Comparison of ENCODE assay signal across 1 cellular context in genomic region chr19:8343483-8343844, GRCh38.
TF ChIP-seq lines count a peak whose summit lies in the region.

No MANE protein-coding gene starts in this region.

TF ChIP-seq in K562, 482 proteins besides CTCF, POLR2A, EP300 and RAD21 (continued from another document):
- TF ChIP-seq, protein P1, sequence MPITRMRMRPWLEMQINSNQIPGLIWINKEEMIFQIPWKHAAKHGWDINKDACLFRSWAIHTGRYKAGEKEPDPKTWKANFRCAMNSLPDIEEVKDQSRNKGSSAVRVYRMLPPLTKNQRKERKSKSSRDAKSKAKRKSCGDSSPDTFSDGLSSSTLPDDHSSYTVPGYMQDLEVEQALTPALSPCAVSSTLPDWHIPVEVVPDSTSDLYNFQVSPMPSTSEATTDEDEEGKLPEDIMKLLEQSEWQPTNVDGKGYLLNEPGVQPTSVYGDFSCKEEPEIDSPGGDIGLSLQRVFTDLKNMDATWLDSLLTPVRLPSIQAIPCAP (CRISPR knock-in tag; IDR thresholded peaks at IDR 0.05; ENCODE audit: borderline replicate concordance) = no peak
- TF ChIP-seq PHF8 (IDR thresholded peaks at IDR 0.05; ENCODE audit: borderline replicate concordance, low read length) (0 out of 2 replicates have a peak, but pooled peaks have one; percentile 2), NRF1 (conservative IDR thresholded peaks at IDR 0.05 in 1 of 2, IDR thresholded peaks at IDR 0.05 in 1 of 2) (no peak; a peak in 1 of 4 replicates), ZNF778 (CRISPR knock-in tag; IDR thresholded peaks at IDR 0.05) (no peak), RBM25 (IDR thresholded peaks at IDR 0.05; ENCODE audit: low read depth, low read length, severe bottlenecking) (no peak)
TF ChIP-seq in K562: peak in this region for 6.
